In the genomic region with DNA sequence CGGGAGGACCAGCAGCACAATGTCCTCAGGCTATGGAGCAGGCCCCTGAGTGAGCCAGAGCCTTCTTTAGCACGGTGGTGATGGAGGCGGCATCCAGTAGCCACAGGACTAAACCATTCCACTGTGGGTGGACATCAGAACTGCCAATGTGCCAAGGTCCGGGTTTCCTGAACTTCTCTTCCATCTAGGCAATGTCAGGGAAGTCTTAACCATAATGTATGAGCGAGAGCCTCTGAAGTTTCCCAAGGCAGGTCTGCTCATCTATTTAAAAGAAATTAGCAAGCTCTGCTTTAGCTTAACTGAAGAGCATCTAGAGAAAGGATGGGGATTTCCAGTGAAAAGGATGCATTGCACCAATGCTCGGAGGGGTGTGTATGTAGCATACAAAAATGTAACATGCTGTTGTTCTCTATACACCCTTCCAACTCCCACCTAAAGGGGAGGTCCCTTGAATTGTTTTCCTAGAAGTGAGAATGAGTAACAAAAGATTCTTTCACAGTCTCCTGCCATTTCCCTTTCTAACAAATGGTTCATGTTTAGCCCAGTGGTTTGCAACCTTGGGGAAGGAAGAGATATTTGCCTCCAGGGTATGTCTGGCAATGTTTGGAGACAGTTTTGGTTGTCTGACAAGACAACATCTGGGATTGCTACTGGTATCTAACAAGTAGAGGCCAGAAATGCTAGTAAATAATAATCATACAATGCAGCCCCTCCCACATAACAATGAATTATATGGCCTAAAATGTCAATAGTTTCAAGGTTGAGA, we compare ENCODE assay signal across 2 cellular contexts.
TF ChIP-seq lines count a peak whose summit lies in the region.

No MANE protein-coding gene starts in this region.

TF ChIP-seq in GM23338, 12 proteins besides CTCF, POLR2A, EP300 and RAD21 (continues in another document):
- TF ChIP-seq, protein P1, sequence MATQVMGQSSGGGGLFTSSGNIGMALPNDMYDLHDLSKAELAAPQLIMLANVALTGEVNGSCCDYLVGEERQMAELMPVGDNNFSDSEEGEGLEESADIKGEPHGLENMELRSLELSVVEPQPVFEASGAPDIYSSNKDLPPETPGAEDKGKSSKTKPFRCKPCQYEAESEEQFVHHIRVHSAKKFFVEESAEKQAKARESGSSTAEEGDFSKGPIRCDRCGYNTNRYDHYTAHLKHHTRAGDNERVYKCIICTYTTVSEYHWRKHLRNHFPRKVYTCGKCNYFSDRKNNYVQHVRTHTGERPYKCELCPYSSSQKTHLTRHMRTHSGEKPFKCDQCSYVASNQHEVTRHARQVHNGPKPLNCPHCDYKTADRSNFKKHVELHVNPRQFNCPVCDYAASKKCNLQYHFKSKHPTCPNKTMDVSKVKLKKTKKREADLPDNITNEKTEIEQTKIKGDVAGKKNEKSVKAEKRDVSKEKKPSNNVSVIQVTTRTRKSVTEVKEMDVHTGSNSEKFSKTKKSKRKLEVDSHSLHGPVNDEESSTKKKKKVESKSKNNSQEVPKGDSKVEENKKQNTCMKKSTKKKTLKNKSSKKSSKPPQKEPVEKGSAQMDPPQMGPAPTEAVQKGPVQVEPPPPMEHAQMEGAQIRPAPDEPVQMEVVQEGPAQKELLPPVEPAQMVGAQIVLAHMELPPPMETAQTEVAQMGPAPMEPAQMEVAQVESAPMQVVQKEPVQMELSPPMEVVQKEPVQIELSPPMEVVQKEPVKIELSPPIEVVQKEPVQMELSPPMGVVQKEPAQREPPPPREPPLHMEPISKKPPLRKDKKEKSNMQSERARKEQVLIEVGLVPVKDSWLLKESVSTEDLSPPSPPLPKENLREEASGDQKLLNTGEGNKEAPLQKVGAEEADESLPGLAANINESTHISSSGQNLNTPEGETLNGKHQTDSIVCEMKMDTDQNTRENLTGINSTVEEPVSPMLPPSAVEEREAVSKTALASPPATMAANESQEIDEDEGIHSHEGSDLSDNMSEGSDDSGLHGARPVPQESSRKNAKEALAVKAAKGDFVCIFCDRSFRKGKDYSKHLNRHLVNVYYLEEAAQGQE (IDR thresholded peaks at IDR 0.05; ENCODE audit: unreplicated experiment) = no peak
- TF ChIP-seq ZNF114 (CRISPR knock-in tag; IDR thresholded peaks at IDR 0.05) (no peak), POLR2AphosphoS5 (IDR thresholded peaks at IDR 0.05; ENCODE audit: low read depth) (no peak), ZNF331 (CRISPR knock-in tag; IDR thresholded peaks at IDR 0.05; ENCODE audit: low read depth) (no peak), NANOG (IDR thresholded peaks at IDR 0.05; ENCODE audit: borderline replicate concordance) (no peak), EZH2phosphoT487 (IDR thresholded peaks at IDR 0.05; ENCODE audit: unreplicated experiment) (no peak), STAT1 (IDR thresholded peaks at IDR 0.05; ENCODE audit: unreplicated experiment) (no peak)
- TF ChIP-seq, protein P2, sequence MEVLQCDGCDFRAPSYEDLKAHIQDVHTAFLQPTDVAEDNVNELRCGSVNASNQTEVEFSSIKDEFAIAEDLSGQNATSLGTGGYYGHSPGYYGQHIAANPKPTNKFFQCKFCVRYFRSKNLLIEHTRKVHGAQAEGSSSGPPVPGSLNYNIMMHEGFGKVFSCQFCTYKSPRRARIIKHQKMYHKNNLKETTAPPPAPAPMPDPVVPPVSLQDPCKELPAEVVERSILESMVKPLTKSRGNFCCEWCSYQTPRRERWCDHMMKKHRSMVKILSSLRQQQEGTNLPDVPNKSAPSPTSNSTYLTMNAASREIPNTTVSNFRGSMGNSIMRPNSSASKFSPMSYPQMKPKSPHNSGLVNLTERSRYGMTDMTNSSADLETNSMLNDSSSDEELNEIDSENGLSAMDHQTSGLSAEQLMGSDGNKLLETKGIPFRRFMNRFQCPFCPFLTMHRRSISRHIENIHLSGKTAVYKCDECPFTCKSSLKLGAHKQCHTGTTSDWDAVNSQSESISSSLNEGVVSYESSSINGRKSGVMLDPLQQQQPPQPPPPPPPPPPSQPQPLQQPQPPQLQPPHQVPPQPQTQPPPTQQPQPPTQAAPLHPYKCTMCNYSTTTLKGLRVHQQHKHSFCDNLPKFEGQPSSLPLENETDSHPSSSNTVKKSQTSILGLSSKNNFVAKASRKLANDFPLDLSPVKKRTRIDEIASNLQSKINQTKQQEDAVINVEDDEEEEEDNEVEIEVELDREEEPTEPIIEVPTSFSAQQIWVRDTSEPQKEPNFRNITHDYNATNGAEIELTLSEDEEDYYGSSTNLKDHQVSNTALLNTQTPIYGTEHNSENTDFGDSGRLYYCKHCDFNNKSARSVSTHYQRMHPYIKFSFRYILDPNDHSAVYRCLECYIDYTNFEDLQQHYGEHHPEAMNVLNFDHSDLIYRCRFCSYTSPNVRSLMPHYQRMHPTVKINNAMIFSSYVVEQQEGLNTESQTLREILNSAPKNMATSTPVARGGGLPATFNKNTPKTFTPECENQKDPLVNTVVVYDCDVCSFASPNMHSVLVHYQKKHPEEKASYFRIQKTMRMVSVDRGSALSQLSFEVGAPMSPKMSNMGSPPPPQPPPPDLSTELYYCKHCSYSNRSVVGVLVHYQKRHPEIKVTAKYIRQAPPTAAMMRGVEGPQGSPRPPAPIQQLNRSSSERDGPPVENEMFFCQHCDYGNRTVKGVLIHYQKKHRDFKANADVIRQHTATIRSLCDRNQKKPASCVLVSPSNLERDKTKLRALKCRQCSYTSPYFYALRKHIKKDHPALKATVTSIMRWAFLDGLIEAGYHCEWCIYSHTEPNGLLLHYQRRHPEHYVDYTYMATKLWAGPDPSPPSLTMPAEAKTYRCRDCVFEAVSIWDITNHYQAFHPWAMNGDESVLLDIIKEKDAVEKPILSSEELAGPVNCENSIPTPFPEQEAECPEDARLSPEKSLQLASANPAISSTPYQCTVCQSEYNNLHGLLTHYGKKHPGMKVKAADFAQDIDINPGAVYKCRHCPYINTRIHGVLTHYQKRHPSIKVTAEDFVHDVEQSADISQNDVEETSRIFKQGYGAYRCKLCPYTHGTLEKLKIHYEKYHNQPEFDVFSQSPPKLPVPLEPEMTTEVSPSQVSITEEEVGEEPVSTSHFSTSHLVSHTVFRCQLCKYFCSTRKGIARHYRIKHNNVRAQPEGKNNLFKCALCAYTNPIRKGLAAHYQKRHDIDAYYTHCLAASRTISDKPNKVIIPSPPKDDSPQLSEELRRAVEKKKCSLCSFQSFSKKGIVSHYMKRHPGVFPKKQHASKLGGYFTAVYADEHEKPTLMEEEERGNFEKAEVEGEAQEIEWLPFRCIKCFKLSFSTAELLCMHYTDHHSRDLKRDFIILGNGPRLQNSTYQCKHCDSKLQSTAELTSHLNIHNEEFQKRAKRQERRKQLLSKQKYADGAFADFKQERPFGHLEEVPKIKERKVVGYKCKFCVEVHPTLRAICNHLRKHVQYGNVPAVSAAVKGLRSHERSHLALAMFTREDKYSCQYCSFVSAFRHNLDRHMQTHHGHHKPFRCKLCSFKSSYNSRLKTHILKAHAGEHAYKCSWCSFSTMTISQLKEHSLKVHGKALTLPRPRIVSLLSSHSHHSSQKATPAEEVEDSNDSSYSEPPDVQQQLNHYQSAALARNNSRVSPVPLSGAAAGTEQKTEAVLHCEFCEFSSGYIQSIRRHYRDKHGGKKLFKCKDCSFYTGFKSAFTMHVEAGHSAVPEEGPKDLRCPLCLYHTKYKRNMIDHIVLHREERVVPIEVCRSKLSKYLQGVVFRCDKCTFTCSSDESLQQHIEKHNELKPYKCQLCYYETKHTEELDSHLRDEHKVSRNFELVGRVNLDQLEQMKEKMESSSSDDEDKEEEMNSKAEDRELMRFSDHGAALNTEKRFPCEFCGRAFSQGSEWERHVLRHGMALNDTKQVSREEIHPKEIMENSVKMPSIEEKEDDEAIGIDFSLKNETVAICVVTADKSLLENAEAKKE (CRISPR knock-in tag; IDR thresholded peaks at IDR 0.05) = no peak

TF ChIP-seq in H1, 55 proteins besides CTCF, POLR2A, EP300 and RAD21:
- TF ChIP-seq, protein P3, sequence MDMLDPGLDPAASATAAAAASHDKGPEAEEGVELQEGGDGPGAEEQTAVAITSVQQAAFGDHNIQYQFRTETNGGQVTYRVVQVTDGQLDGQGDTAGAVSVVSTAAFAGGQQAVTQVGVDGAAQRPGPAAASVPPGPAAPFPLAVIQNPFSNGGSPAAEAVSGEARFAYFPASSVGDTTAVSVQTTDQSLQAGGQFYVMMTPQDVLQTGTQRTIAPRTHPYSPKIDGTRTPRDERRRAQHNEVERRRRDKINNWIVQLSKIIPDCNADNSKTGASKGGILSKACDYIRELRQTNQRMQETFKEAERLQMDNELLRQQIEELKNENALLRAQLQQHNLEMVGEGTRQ (IDR thresholded peaks at IDR 0.05; ENCODE audit: low read length) = no peak
- TF ChIP-seq SP1 (IDR thresholded peaks at IDR 0.05; ENCODE audit: low read depth, low read length) = no peak
- TF ChIP-seq HDAC6 (IDR thresholded peaks at IDR 0.05; ENCODE audit: low read depth, low read length) = no peak
TF ChIP-seq in H1: peak in this region for 0.
